8 cellular contexts compared by ENCODE assay signal in genomic region chr5:125408582-125409069, GRCh38.
DNase-seq lines count a peak whose midpoint lies in the region; ATAC-seq, FAIRE-seq and TF ChIP-seq lines count a peak whose summit lies in the region.

No MANE protein-coding gene starts in this region.

- FAIRE-seq in pancreas (lab: Jason Lieb, UNC) = peak; percentile 88

- no peaks in the 10 kb centered on the region for H3K27me3 ChIP-seq in pancreas
- no peaks in the 10 kb centered on the region for H3K27me3 ChIP-seq in spleen (replicated peaks in 1 of 7)

- H3K9me3 ChIP-seq in pancreas = no peaks in the 10 kb centered on the region
- H3K9me3 ChIP-seq in spleen = peaks cover 0 to 14% (median 4%) of the 10 kb centered on the region in 8 donors

- H3K36me3 ChIP-seq in pancreas = no peaks in the 10 kb centered on the region
- H3K36me3 ChIP-seq in spleen = no peaks in the 10 kb centered on the region

- no peak for TF ChIP-seq CTCF in GM12865 (IDR thresholded peaks at IDR 0.05; ENCODE audit: insufficient read depth, low read depth, low read length, missing control alignments)
- no peak for TF ChIP-seq CTCF in choroid plexus epithelial cell (conservative IDR thresholded peaks at IDR 0.05; ENCODE audit: low read depth, low read length)
- no peak for TF ChIP-seq CTCF in pancreas (IDR thresholded peaks at IDR 0.05)
- TF ChIP-seq CTCF in spleen (IDR thresholded peaks at IDR 0.05 in 8 of 11, conservative IDR thresholded peaks at IDR 0.05 in 3 of 11) = no peak

- no peak for TF ChIP-seq POLR2A in spleen (IDR thresholded peaks at IDR 0.05)

- H3K4me1 ChIP-seq in pancreas (peaks cover 22 to 52% (median 30%) of the 10 kb centered on the region in 3 donors), spleen (peaks cover 0 to 29% (median 16%) of the 10 kb centered on the region in 6 donors)

- H3K4me3 ChIP-seq in GM12865 (ENCODE audit: low read depth, low read length) (no peak overlapping the region), choroid plexus epithelial cell (ENCODE audit: low read depth, low read length) (no peak overlapping the region), pancreas (no peak overlapping the region), spleen (no peak overlapping the region)

- H3K27ac ChIP-seq in pancreas = peak overlapping the region in 2 of 4 donors; percentile 71 to 83
- H3K27ac ChIP-seq in spleen = no peak overlapping the region

- 50 to 68% methylated on average over 1 of the region's 1 CpG for WGBS in pancreas, 2 donors
- WGBS in spleen, 5 donors = 26 to 59% (median 33%) methylated on average over 1 of the region's 1 CpG

- intact Hi-C loops in pancreas (cut with DNase I) = no loop called here
- intact Hi-C loops in spleen (cut with DNase I; ENCODE audit: low total_unique reads) = no loop called here

- DNase-seq in GM12865 (ENCODE audit: low read depth) (peak; percentile 74), LHCN-M2 (ENCODE audit: low read depth) (peak; percentile 97), choroid plexus epithelial cell (ENCODE audit: low read depth) (peak; percentile 74), pancreas (no peak), spleen (no peak), ureter (ENCODE audit: low spot score) (no peak)
- no peak for DNase-seq in activated CD8-positive, alpha-beta memory T cell treated with anti-CD3 and anti-CD28 coated beads, Interleukin-2, amount 50 U/mL, for 48 hours

- ATAC-seq in GM21619 (IDR thresholded peaks at IDR 0.05; ENCODE audit: unreplicated experiment) (peak; percentile 45), pancreas (peak in 3 of 4 donors; percentile 40 to 47 (median 42))

Comparison
In these comparisons a context has a peak if more than half of its experiments do, and no peak if none do; other contexts are left out.
1. DNase-seq: peak in GM12865 (single experiment), LHCN-M2 (single experiment) and choroid plexus epithelial cell (single experiment); none in pancreas (0 of 6), spleen (single experiment), activated CD8-positive, alpha-beta memory T cell treated with anti-CD3 and anti-CD28 coated beads, Interleukin-2, amount 50 U/mL, for 48 hours (single experiment) and ureter (single experiment).